In genomic region chr3:147960791-147961190, GRCh38 we compare ENCODE assay signal across 1 cellular context.
TF ChIP-seq lines count a peak whose summit lies in the region.

No MANE protein-coding gene starts in this region.

TF ChIP-seq in GM23338, 12 proteins besides CTCF, POLR2A, EP300 and RAD21 (continued from another document):
- TF ChIP-seq ZNF462 (CRISPR knock-in tag; IDR thresholded peaks at IDR 0.05) (no peak), ZNF331 (CRISPR knock-in tag; IDR thresholded peaks at IDR 0.05; ENCODE audit: low read depth) (no peak), ZNF114 (CRISPR knock-in tag; IDR thresholded peaks at IDR 0.05) (no peak), POLR2AphosphoS5 (IDR thresholded peaks at IDR 0.05; ENCODE audit: low read depth) (no peak)
